10 cellular contexts compared by ENCODE assay signal in the genomic region with DNA sequence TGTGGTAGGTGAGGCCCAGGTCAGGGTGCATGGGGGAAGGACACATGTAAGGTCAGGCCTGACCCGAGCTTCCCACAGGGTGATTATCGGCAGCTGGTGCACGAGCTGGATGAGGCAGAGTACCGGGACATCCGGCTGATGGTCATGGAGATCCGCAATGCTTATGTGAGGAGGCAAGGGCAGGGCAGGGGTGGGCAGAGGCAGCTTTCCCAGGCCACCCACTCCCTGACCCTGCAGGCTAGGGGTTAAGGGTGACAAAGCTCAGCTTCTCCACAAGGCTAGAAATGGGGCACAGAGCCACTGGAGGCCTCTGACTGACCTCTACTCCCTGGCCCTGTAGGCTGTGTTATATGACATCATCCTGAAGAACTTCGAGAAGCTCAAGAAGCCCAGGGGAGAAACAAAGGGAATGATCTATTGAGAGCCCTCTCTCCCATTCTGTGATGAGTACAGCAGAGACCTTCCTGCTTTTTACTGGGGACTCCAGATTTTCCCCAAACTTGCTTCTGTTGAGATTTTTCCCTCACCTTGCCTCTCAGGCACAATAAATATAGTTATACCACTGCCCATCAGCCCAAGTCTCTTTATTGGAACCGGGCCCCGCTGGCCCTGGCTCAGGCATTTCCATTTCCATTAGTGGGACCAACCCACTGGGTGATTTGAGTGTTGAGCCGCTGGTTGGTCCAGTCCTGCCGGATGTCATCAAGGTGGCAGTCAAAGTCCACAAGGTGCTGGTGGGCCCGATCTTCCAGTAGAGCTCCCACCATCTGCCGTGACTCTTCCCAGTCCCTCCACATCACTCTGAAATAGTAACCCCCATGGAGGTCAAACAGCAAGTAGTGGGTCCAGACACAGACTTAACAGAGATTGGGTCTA. TPM values are rescaled to one million over a fixed set of nuclear protein-coding genes. Genes with fewer than 3 reads are reported as not detected.
DNase-seq lines count a peak whose midpoint lies in the region; ATAC-seq, FAIRE-seq and TF ChIP-seq lines count a peak whose summit lies in the region.
"Had no signal": no experiment of that assay in that cellular context is flagged by ENCODE, and none has a peak within 500 bp of the region (broad histone marks: within the 10 kb centered on the region; RNA-seq: fewer than 3 reads in every experiment).

No MANE protein-coding gene starts in this region.

- intact Hi-C loops in CD4-positive, alpha-beta T cell (cut with DNase I, micrococcal nuclease) = no loop called here
- intact Hi-C loops in left lung (cut with DNase I) = no loop called here

- H3K27me3 ChIP-seq in CD4-positive, alpha-beta T cell (ENCODE audit: control insufficient read depth, insufficient read depth, low read length) = no peaks in the 10 kb centered on the region
- H3K27me3 ChIP-seq in neutrophil = no peaks in the 10 kb centered on the region
- H3K27me3 ChIP-seq in left lung = no peaks in the 10 kb centered on the region
- H3K27me3 ChIP-seq: body of pancreas had no signal

- no peaks in the 10 kb centered on the region for H3K9me3 ChIP-seq in CD4-positive, alpha-beta T cell (ENCODE audit: control insufficient read depth, low read length)
- H3K9me3 ChIP-seq in neutrophil = no peaks in the 10 kb centered on the region
- H3K9me3 ChIP-seq in left lung = no peaks in the 10 kb centered on the region
- H3K9me3 ChIP-seq: body of pancreas had no signal

- H3K36me3 ChIP-seq in neutrophil = peaks cover 27% of the 10 kb centered on the region
- peaks cover 0 to 44% of the 10 kb centered on the region in 2 donors for H3K36me3 ChIP-seq in left lung

- ATAC-seq in CD4-positive, alpha-beta T cell (ENCODE audit: poor library complexity) = no peak
- ATAC-seq in activated naive CD8-positive, alpha-beta T cell treated with anti-CD3 and anti-CD28 coated beads, Interleukin-2, amount 50 U/mL, for 24 hours = no peak
- ATAC-seq in left lung = no peak
- ATAC-seq: body of pancreas had no signal

- peak overlapping the region; percentile 85 for H3K27ac Mint-ChIP-seq in CD4-positive, alpha-beta T cell
- H3K27ac Mint-ChIP-seq in HFFc6 = peak overlapping the region; percentile 36; the same call in 1 of the 2 replicates
- H3K27ac Mint-ChIP-seq in activated naive CD8-positive, alpha-beta T cell treated with anti-CD3 and anti-CD28 coated beads, Interleukin-2, amount 50 U/mL, for 24 hours = peak overlapping the region; percentile 77

- H3K36me3 Mint-ChIP-seq in CD4-positive, alpha-beta T cell (ENCODE audit: low read depth) = peaks cover 63% of the 10 kb centered on the region
- H3K36me3 Mint-ChIP-seq in HFFc6 (ENCODE audit: low read depth) = peaks cover 36% of the 10 kb centered on the region
- peaks cover 51% of the 10 kb centered on the region for H3K36me3 Mint-ChIP-seq in activated naive CD8-positive, alpha-beta T cell treated with anti-CD3 and anti-CD28 coated beads, Interleukin-2, amount 50 U/mL, for 24 hours (ENCODE audit: low read depth)

- no peak for TF ChIP-seq CTCF in CD4-positive, alpha-beta T cell (IDR thresholded peaks at IDR 0.05)
- TF ChIP-seq CTCF in HFFc6 (IDR thresholded peaks at IDR 0.05) = no peak
- no peak for TF ChIP-seq CTCF in neutrophil (IDR thresholded peaks at IDR 0.05)
- TF ChIP-seq CTCF in left lung (IDR thresholded peaks at IDR 0.05) = no peak

- peaks cover 70% of the 10 kb centered on the region for H3K4me1 Mint-ChIP-seq in CD4-positive, alpha-beta T cell (ENCODE audit: low read depth)
- peaks cover 56% of the 10 kb centered on the region for H3K4me1 Mint-ChIP-seq in HFFc6 (ENCODE audit: low read depth)
- peaks cover 66% of the 10 kb centered on the region for H3K4me1 Mint-ChIP-seq in activated naive CD8-positive, alpha-beta T cell treated with anti-CD3 and anti-CD28 coated beads, Interleukin-2, amount 50 U/mL, for 24 hours

- H3K4me1 ChIP-seq in neutrophil (ENCODE audit: control insufficient read depth in 1 of 2, insufficient read depth in 1 of 2, low read depth in 1 of 2, low read length in 1 of 2) = peaks cover 45 to 52% of the 10 kb centered on the region in 2 experiments
- peaks cover 18 to 60% of the 10 kb centered on the region in 2 donors for H3K4me1 ChIP-seq in left lung

- no peak overlapping the region for H3K27ac ChIP-seq in CD4-positive, alpha-beta T cell (ENCODE audit: low read depth, low read length)
- H3K27ac ChIP-seq in neutrophil (peak overlapping the region; percentile 15), left lung (peak overlapping the region in 1 of 2 donors; percentile 0)

- POLR2A ChIA-PET in CD4-positive, alpha-beta T cell (lab: Charles Lee) = interaction anchor here (3.4 to 11.7 kb wide), 3 partner anchors 10 to 23 kb away, joined by 61 to 296 read pairs (median 127); partner anchors contain the start of genes DCAF11, IRF9, NRL and PSME2

- FAIRE-seq in frontal cortex (lab: Jason Lieb, UNC) = no peak

- H3K4me3 ChIP-seq in neutrophil (ENCODE audit: low read depth in 1 of 2, low read length in 1 of 2) = no peak overlapping the region
- H3K4me3 ChIP-seq in left lung = no peak overlapping the region
- H3K4me3 ChIP-seq: body of pancreas, skin epidermis had no signal

- no peaks in the 10 kb centered on the region for H3K27me3 Mint-ChIP-seq in CD4-positive, alpha-beta T cell
- H3K27me3 Mint-ChIP-seq in HFFc6 (ENCODE audit: insufficient read depth) = peaks cover 6% of the 10 kb centered on the region
- peaks cover 2% of the 10 kb centered on the region for H3K27me3 Mint-ChIP-seq in activated naive CD8-positive, alpha-beta T cell treated with anti-CD3 and anti-CD28 coated beads, Interleukin-2, amount 50 U/mL, for 24 hours

- DNase-seq in CD4-positive, alpha-beta T cell = no peak
- DNase-seq in HFFc6 = no peak
- no peak for DNase-seq in activated naive CD8-positive, alpha-beta T cell treated with anti-CD3 and anti-CD28 coated beads, Interleukin-2, amount 50 U/mL, for 24 hours
- no peak for DNase-seq in frontal cortex (ENCODE audit: low spot score in 2 of 2)
- DNase-seq in NCI-H2081 treated with DMSO at 0.1 percent for 48 hours (lab: John Stamatoyannopoulos, UW) = no peak
- DNase-seq in left lung = no peak

- peak overlapping the region; percentile 94 for H3K4me3 Mint-ChIP-seq in CD4-positive, alpha-beta T cell
- H3K4me3 Mint-ChIP-seq in HFFc6 = peak overlapping the region; percentile 95
- peak overlapping the region; percentile 98 for H3K4me3 Mint-ChIP-seq in activated naive CD8-positive, alpha-beta T cell treated with anti-CD3 and anti-CD28 coated beads, Interleukin-2, amount 50 U/mL, for 24 hours

- CTCF ChIA-PET in CD4-positive, alpha-beta T cell (lab: Charles Lee) = interaction anchor here (0.7 to 5.0 kb wide), 6 partner anchors 8 to 158 kb away, joined by 3 to 33 read pairs (median 4); partner anchors contain the start of genes IRF9 and RNF31

- H3K9me3 Mint-ChIP-seq in CD4-positive, alpha-beta T cell = no peaks in the 10 kb centered on the region
- no peaks in the 10 kb centered on the region for H3K9me3 Mint-ChIP-seq in HFFc6
- no peaks in the 10 kb centered on the region for H3K9me3 Mint-ChIP-seq in activated naive CD8-positive, alpha-beta T cell treated with anti-CD3 and anti-CD28 coated beads, Interleukin-2, amount 50 U/mL, for 24 hours

RNA-seq across cellular contexts. Expression of gene PSME1, which starts 2.6 kb away (rescaled TPM):
- 100 to 1,000 TPM; 166 to 171 TPM for total RNA-seq in CD4-positive, alpha-beta T cell
- 100 to 1,000 TPM in 4 of 6 experiments, 10 to 100 TPM in 2; 88.4 to 120 (median 113) TPM for total RNA-seq in HFFc6 (2021; fragmentation: NEBNext Ultra II Directional; extraction: Animal tissue kit (Norgen Biotek cat#: 25700))
- total RNA-seq in frontal cortex (20.4 TPM), left lung (100 to 1,000 TPM; 190 to 203 TPM)

RNA-seq across cellular contexts. Expression of gene EMC9, which starts 2.8 kb away (rescaled TPM):
- total RNA-seq in CD4-positive, alpha-beta T cell = 10 to 100 TPM; 11.8 to 13.1 TPM
- 10 to 100 TPM; 13.2 to 17.0 (median 15.3) TPM for total RNA-seq in HFFc6 (2021; fragmentation: NEBNext Ultra II Directional; extraction: Animal tissue kit (Norgen Biotek cat#: 25700))
- total RNA-seq in frontal cortex = 8.6 TPM
- total RNA-seq in left lung = 10 to 100 TPM; 16.2 to 18.1 TPM

RNA-seq across cellular contexts. Expression of gene PSME2, which starts 7.8 kb away (rescaled TPM):
- total RNA-seq in CD4-positive, alpha-beta T cell = 10 to 100 TPM; 81.7 to 83.2 TPM
- 100 to 1,000 TPM; 108 to 143 (median 136) TPM for total RNA-seq in HFFc6 (2021; fragmentation: NEBNext Ultra II Directional; extraction: Animal tissue kit (Norgen Biotek cat#: 25700))
- total RNA-seq in frontal cortex (25.7 TPM), left lung (100 to 1,000 TPM; 134 to 224 TPM)

RNA-seq across cellular contexts. Expression of gene FITM1, which starts 8.2 kb away (rescaled TPM):
- total RNA-seq in CD4-positive, alpha-beta T cell = 1 to 10 TPM; 1.5 to 1.7 TPM
- total RNA-seq in HFFc6 (2021; fragmentation: NEBNext Ultra II Directional; extraction: Animal tissue kit (Norgen Biotek cat#: 25700)) = not detected
- 0.41 TPM for total RNA-seq in frontal cortex
- total RNA-seq in left lung = under 1 TPM; 0.68 to 0.76 TPM
- total RNA-seq: epithelial cell of proximal tubule had no signal

RNA-seq across cellular contexts. Expression of gene RNF31, which starts 8.7 kb away (rescaled TPM):
- total RNA-seq in CD4-positive, alpha-beta T cell = 10 to 100 TPM; 46.0 to 57.8 TPM
- 10 to 100 TPM; 38.5 to 53.6 (median 47.2) TPM for total RNA-seq in HFFc6 (2021; fragmentation: NEBNext Ultra II Directional; extraction: Animal tissue kit (Norgen Biotek cat#: 25700))
- total RNA-seq in frontal cortex (23.2 TPM), left lung (10 to 100 TPM; 49.3 to 61.5 TPM)
